Comparison of ENCODE assay signal across 31 cellular contexts in genomic region chr9:115364991-115365390, GRCh38.
"Had no signal": no experiment of that assay in that cellular context is flagged by ENCODE, and none has a peak within 500 bp of the region (broad histone marks: within the 10 kb centered on the region; RNA-seq: fewer than 3 reads in every experiment).

No MANE protein-coding gene starts in this region.

- H2AFZ ChIP-seq: neural progenitor cell had no signal

- ATAC-seq: left cardiac atrium; left lung; lower lobe of right lung; natural killer cell; right lobe of liver; stimulated activated memory B cell treated with anti-CD40 and anti-IgM and Interleukin-4, amounts not matched to agents 10 μg/mL and 1 μg/mL and 100 μg/mL, for 72 hours; stimulated activated naive CD8-positive, alpha-beta T cell treated with anti-CD3 and anti-CD28 coated beads, Interleukin-15, Interleukin-2, amounts not matched to agents 100 U/mL and 50 U/mL, for 24 hours had no signal

- H3K36me3 ChIP-seq: left lung, lower lobe of right lung, neural progenitor cell, neutrophil, ovary, right atrium auricular region, right lobe of liver, stomach, thyroid gland, transverse colon, upper lobe of left lung, vagina had no signal

- H3K27me3 ChIP-seq: left lung, neural progenitor cell, neutrophil, ovary, right atrium auricular region, right lobe of liver, stomach, testis, thyroid gland, transverse colon, upper lobe of left lung, vagina had no signal

- H3K4me3 ChIP-seq: left lung, lower lobe of right lung, neural progenitor cell, ovary, right atrium auricular region, right lobe of liver, smooth muscle cell, stomach, testis, thyroid gland, transverse colon, upper lobe of left lung, vagina had no signal

- H3K9ac ChIP-seq: neural progenitor cell had no signal

- H3K4me2 ChIP-seq: neural progenitor cell, smooth muscle cell had no signal

- H3K9me3 Mint-ChIP-seq: mesothelial cell of epicardium; naive B cell; natural killer cell; nephron progenitor cell; neural progenitor cell; stimulated activated memory B cell treated with anti-CD40 and anti-IgM and Interleukin-4, amounts not matched to agents 10 μg/mL and 1 μg/mL and 100 μg/mL, for 72 hours had no signal

- DNase-seq: hippocampal formation; kidney glomerular epithelial cell; left cardiac atrium; left lung; lower lobe of right lung; mammary epithelial cell; mesenchymal stem cell; naive B cell; natural killer cell; nephron progenitor cell; occipital lobe; ovary; right lobe of liver; stimulated activated CD4-positive, alpha-beta T cell treated with anti-CD3 and anti-CD28 coated beads, Interleukin-1b, Interleukin-23, amount 100 ng/mL, for 48 hours; stimulated activated CD4-positive, alpha-beta T cell treated with anti-CD3 and anti-CD28 coated beads, Interleukin-2, amount 100 ng/mL, for 48 hours; stimulated activated CD4-positive, alpha-beta T cell treated with anti-CD3 and anti-CD28 coated beads, Interleukin-4, amount 100 ng/mL, for 4 hours; stimulated activated CD8-positive, alpha-beta memory T cell treated with anti-CD3 and anti-CD28 coated beads, Interleukin-4, amount 100 ng/mL, for 48 hours; stimulated activated naive CD8-positive, alpha-beta T cell treated with anti-CD3 and anti-CD28 coated beads, Interleukin-15, Interleukin-2, amounts not matched to agents 100 U/mL and 50 U/mL, for 24 hours; stomach; testis; thyroid gland; transverse colon; upper lobe of left lung had no signal

- H3K4me1 Mint-ChIP-seq: naive B cell; natural killer cell; neural progenitor cell; stimulated activated memory B cell treated with anti-CD40 and anti-IgM and Interleukin-4, amounts not matched to agents 10 μg/mL and 1 μg/mL and 100 μg/mL, for 72 hours had no signal

- H3K9me3 ChIP-seq: left lung, lower lobe of right lung, neutrophil, ovary, right atrium auricular region, right lobe of liver, stomach, testis, thyroid gland, transverse colon, upper lobe of left lung, vagina had no signal

- H3K4me1 ChIP-seq: left lung, right atrium auricular region, right lobe of liver, thyroid gland, transverse colon, upper lobe of left lung had no signal

- H3K27ac Mint-ChIP-seq: mesothelial cell of epicardium; naive B cell; natural killer cell; nephron progenitor cell; neural progenitor cell; progenitor cell of endocrine pancreas; stimulated activated memory B cell treated with anti-CD40 and anti-IgM and Interleukin-4, amounts not matched to agents 10 μg/mL and 1 μg/mL and 100 μg/mL, for 72 hours had no signal

- H3K27ac ChIP-seq: left lung, lower lobe of right lung, neural progenitor cell, neutrophil, ovary, right atrium auricular region, right lobe of liver, stomach, testis, thyroid gland, transverse colon, upper lobe of left lung, vagina had no signal

- H3K4me3 Mint-ChIP-seq: mesothelial cell of epicardium; naive B cell; natural killer cell; nephron progenitor cell; neural progenitor cell; stimulated activated memory B cell treated with anti-CD40 and anti-IgM and Interleukin-4, amounts not matched to agents 10 μg/mL and 1 μg/mL and 100 μg/mL, for 72 hours had no signal

- H3K36me3 Mint-ChIP-seq: mesothelial cell of epicardium; naive B cell; natural killer cell; neural progenitor cell; stimulated activated memory B cell treated with anti-CD40 and anti-IgM and Interleukin-4, amounts not matched to agents 10 μg/mL and 1 μg/mL and 100 μg/mL, for 72 hours had no signal

- H3K27me3 Mint-ChIP-seq: naive B cell; progenitor cell of endocrine pancreas; stimulated activated memory B cell treated with anti-CD40 and anti-IgM and Interleukin-4, amounts not matched to agents 10 μg/mL and 1 μg/mL and 100 μg/mL, for 72 hours had no signal
